In genomic region chr12:45879363-45879895, GRCh38 we compare ENCODE assay signal across 14 cellular contexts.
DNase-seq lines count a peak whose midpoint lies in the region; ATAC-seq and TF ChIP-seq lines count a peak whose summit lies in the region.
"Had no signal": no experiment of that assay in that cellular context is flagged by ENCODE, and none has a peak within 500 bp of the region (broad histone marks: within the 10 kb centered on the region; RNA-seq: fewer than 3 reads in every experiment).

No MANE protein-coding gene starts in this region.

- TF ChIP-seq EP300 in suprapubic skin (IDR thresholded peaks at IDR 0.05), result no peak

- DNase-seq in activated CD4-positive, alpha-beta T cell treated with anti-CD3 and anti-CD28 coated beads, Interleukin-2, amount 10 ng/mL, durations not matched to agents 7 days and 5 days, result no peak
- DNase-seq in activated CD4-positive, alpha-beta T cell treated with anti-CD3 and anti-CD28 coated beads, Interleukin-2, amount 50 U/mL, for 4 hours, result no peak
- no peak for DNase-seq in T-cell
- no peak for DNase-seq in endothelial cell (ENCODE audit: low spot score)
- no peak for DNase-seq in progenitor cell of endocrine pancreas (ENCODE audit: low spot score, unreplicated experiment)
- DNase-seq in suprapubic skin (ENCODE audit: low spot score in 2 of 2), result no peak
- no peak for DNase-seq in NCI-H2081 treated with DMSO at 0.1 percent for 48 hours (lab: John Stamatoyannopoulos, UW)
- DNase-seq: activated CD4-positive, alpha-beta T cell treated with anti-CD3 and anti-CD28 coated beads, Interleukin-2, amount 50 U/mL, for 1 hour; HFFc6; NCI-H1092; NCI-H345; nucleus accumbens had no signal

- peaks cover 83% of the 10 kb centered on the region for H3K36me3 Mint-ChIP-seq in activated CD4-positive, alpha-beta T cell treated with anti-CD3 and anti-CD28 coated beads, Interleukin-2, amount 10 ng/mL, durations not matched to agents 7 days and 5 days (ENCODE audit: low read depth)
- peaks cover 73% of the 10 kb centered on the region for H3K36me3 Mint-ChIP-seq in T-cell
- H3K36me3 Mint-ChIP-seq in endothelial cell (ENCODE audit: low read depth, unreplicated experiment), result peaks cover 35% of the 10 kb centered on the region
- peaks cover 43% of the 10 kb centered on the region for H3K36me3 Mint-ChIP-seq in progenitor cell of endocrine pancreas (ENCODE audit: insufficient read depth)

- POLR2A ChIA-PET in activated CD4-positive, alpha-beta T cell treated with anti-CD3 and anti-CD28 coated beads, Interleukin-2, amount 10 ng/mL, durations not matched to agents 7 days and 5 days (lab: Charles Lee), result no interaction called here
- POLR2A ChIA-PET in T-cell (lab: Charles Lee), result no interaction called here

- H3K9me3 Mint-ChIP-seq in activated CD4-positive, alpha-beta T cell treated with anti-CD3 and anti-CD28 coated beads, Interleukin-2, amount 10 ng/mL, durations not matched to agents 7 days and 5 days, result peaks cover 7% of the 10 kb centered on the region
- peaks cover 0 to 3% (median 0%) of the 10 kb centered on the region in 3 donors for H3K9me3 Mint-ChIP-seq in T-cell
- H3K9me3 Mint-ChIP-seq in endothelial cell (ENCODE audit: unreplicated experiment), result no peaks in the 10 kb centered on the region
- H3K9me3 Mint-ChIP-seq in progenitor cell of endocrine pancreas (ENCODE audit: low read depth), result peaks cover 6% of the 10 kb centered on the region
- H3K9me3 Mint-ChIP-seq: HFFc6 had no signal

- H3K4me1 ChIP-seq in suprapubic skin, result no peaks in the 10 kb centered on the region

- CTCF ChIA-PET in activated CD4-positive, alpha-beta T cell treated with anti-CD3 and anti-CD28 coated beads, Interleukin-2, amount 10 ng/mL, durations not matched to agents 7 days and 5 days (lab: Charles Lee), result interaction anchor here (1.0 to 1.3 kb wide), 3 partner anchors 13 to 25 kb away, joined by 3 to 5 read pairs (median 4); no protein-coding TSS in a partner anchor
- CTCF ChIA-PET in T-cell (lab: Charles Lee), result no interaction called here

- H3K4me1 Mint-ChIP-seq in activated CD4-positive, alpha-beta T cell treated with anti-CD3 and anti-CD28 coated beads, Interleukin-2, amount 10 ng/mL, durations not matched to agents 7 days and 5 days, result peaks cover 55% of the 10 kb centered on the region
- H3K4me1 Mint-ChIP-seq in T-cell, result peaks cover 37 to 51% (median 41%) of the 10 kb centered on the region in 3 donors
- peaks cover 45% of the 10 kb centered on the region for H3K4me1 Mint-ChIP-seq in endothelial cell (ENCODE audit: unreplicated experiment)
- H3K4me1 Mint-ChIP-seq in progenitor cell of endocrine pancreas (ENCODE audit: low read depth), result peaks cover 29% of the 10 kb centered on the region

- no peak overlapping the region for H3K4me3 ChIP-seq in suprapubic skin
- H3K4me3 ChIP-seq: gastroesophageal sphincter had no signal

- no peak for ATAC-seq in T-cell (replicated peaks in 1 of 4)
- ATAC-seq in GM21528 (IDR thresholded peaks at IDR 0.05; ENCODE audit: low FRiP score, unreplicated experiment), result no peak
- ATAC-seq: gastroesophageal sphincter had no signal

- TF ChIP-seq POLR2A in suprapubic skin (IDR thresholded peaks at IDR 0.05), result no peak

- no peaks in the 10 kb centered on the region for H3K27me3 Mint-ChIP-seq in activated CD4-positive, alpha-beta T cell treated with anti-CD3 and anti-CD28 coated beads, Interleukin-2, amount 10 ng/mL, durations not matched to agents 7 days and 5 days
- H3K27me3 Mint-ChIP-seq in T-cell, result no peaks in the 10 kb centered on the region
- peaks cover 2% of the 10 kb centered on the region for H3K27me3 Mint-ChIP-seq in endothelial cell (ENCODE audit: unreplicated experiment)
- H3K27me3 Mint-ChIP-seq in progenitor cell of endocrine pancreas, result no peaks in the 10 kb centered on the region

- no peak overlapping the region for H3K27ac ChIP-seq in suprapubic skin

- H3K4me3 Mint-ChIP-seq in activated CD4-positive, alpha-beta T cell treated with anti-CD3 and anti-CD28 coated beads, Interleukin-2, amount 10 ng/mL, durations not matched to agents 7 days and 5 days, result peak overlapping the region; percentile 30
- H3K4me3 Mint-ChIP-seq in T-cell (peak overlapping the region; percentile 9 to 54 (median 28)), endothelial cell (ENCODE audit: unreplicated experiment) (peak overlapping the region; percentile 13), progenitor cell of endocrine pancreas (ENCODE audit: low read depth) (no peak overlapping the region)
- H3K4me3 Mint-ChIP-seq: HFFc6 had no signal

- WGBS in suprapubic skin, result 95% methylated on average over 2 of the region's 2 CpGs

- peaks cover 46% of the 10 kb centered on the region for H3K36me3 ChIP-seq in suprapubic skin

- H3K9me3 ChIP-seq in suprapubic skin, result no peaks in the 10 kb centered on the region

- TF ChIP-seq CTCF in endothelial cell (IDR thresholded peaks at IDR 0.05; ENCODE audit: unreplicated experiment) (no peak), progenitor cell of endocrine pancreas (IDR thresholded peaks at IDR 0.05; ENCODE audit: unreplicated experiment) (no peak), suprapubic skin (IDR thresholded peaks at IDR 0.05) (no peak)

- H3K27ac Mint-ChIP-seq in activated CD4-positive, alpha-beta T cell treated with anti-CD3 and anti-CD28 coated beads, Interleukin-2, amount 10 ng/mL, durations not matched to agents 7 days and 5 days, result peak overlapping the region; percentile 86
- H3K27ac Mint-ChIP-seq in T-cell, result peak overlapping the region; percentile 86 to 87
- peak overlapping the region; percentile 81 for H3K27ac Mint-ChIP-seq in endothelial cell (ENCODE audit: unreplicated experiment)
- peak overlapping the region; percentile 91 for H3K27ac Mint-ChIP-seq in progenitor cell of endocrine pancreas
- H3K27ac Mint-ChIP-seq: HFFc6 had no signal

- no peaks in the 10 kb centered on the region for H3K27me3 ChIP-seq in suprapubic skin
- H3K27me3 ChIP-seq: gastroesophageal sphincter had no signal
